Comparison of ENCODE assay signal across 8 cellular contexts in genomic region chr7:33986951-33987948, GRCh38.
DNase-seq lines count a peak whose midpoint lies in the region; ATAC-seq and TF ChIP-seq lines count a peak whose summit lies in the region.

No MANE protein-coding gene starts in this region.

- no peaks in the 10 kb centered on the region for H4K20me1 ChIP-seq in Karpas-422 (ENCODE audit: insufficient read depth, low read depth, low read length)

- no peak overlapping the region for H3K4me2 ChIP-seq in Karpas-422 (ENCODE audit: low read depth, low read length, poor library complexity, severe bottlenecking)

- no peak overlapping the region for H3K4me3 ChIP-seq in NT2/D1 (ENCODE audit: insufficient read length, low read depth)
- H3K4me3 ChIP-seq in epithelial cell of esophagus (ENCODE audit: low read length), result no peak overlapping the region
- H3K4me3 ChIP-seq in Karpas-422 (ENCODE audit: low read length), result no peak overlapping the region

- H3K9ac ChIP-seq in NT2/D1 (ENCODE audit: insufficient read length, low read depth), result no peak overlapping the region
- H3K9ac ChIP-seq in Karpas-422 (ENCODE audit: low read length), result no peak overlapping the region

- no peaks in the 10 kb centered on the region for H3K4me1 ChIP-seq in NT2/D1 (ENCODE audit: insufficient read depth, insufficient read length)
- H3K4me1 ChIP-seq in Karpas-422 (ENCODE audit: low read length), result no peaks in the 10 kb centered on the region

- no peak overlapping the region for H2AFZ ChIP-seq in Karpas-422 (ENCODE audit: low read length)

- no peaks in the 10 kb centered on the region for H3K9me3 ChIP-seq in NT2/D1 (ENCODE audit: insufficient read depth, low read length)
- H3K9me3 ChIP-seq in Karpas-422 (ENCODE audit: low read length), result no peaks in the 10 kb centered on the region

- no peaks in the 10 kb centered on the region for H3K27me3 ChIP-seq in NT2/D1 (ENCODE audit: insufficient read depth, insufficient read length)
- no peaks in the 10 kb centered on the region for H3K27me3 ChIP-seq in Karpas-422 (ENCODE audit: low read length)

- in situ Hi-C loops in GM13976 (cut with MboI; ENCODE audit: low sequenced_read_pairs, unreplicated experiment), result no loop called here

- H3K9me2 ChIP-seq in Karpas-422 (replicated peaks; ENCODE audit: insufficient read depth, low read length), result no peaks in the 10 kb centered on the region

- TF ChIP-seq CTCF in epithelial cell of esophagus (IDR thresholded peaks at IDR 0.05; ENCODE audit: insufficient read depth, low read depth, low read length, missing control alignments), result no peak
- TF ChIP-seq CTCF in GM13976 (IDR thresholded peaks at IDR 0.05; ENCODE audit: borderline replicate concordance, control extremely low read depth, extremely low read depth, insufficient read depth, missing control alignments), result no peak

- H3K79me2 ChIP-seq in Karpas-422 (ENCODE audit: low read length), result no peaks in the 10 kb centered on the region

- no peak overlapping the region for H3K27ac ChIP-seq in Karpas-422 (ENCODE audit: low read length)

- ATAC-seq in HG02588 (IDR thresholded peaks at IDR 0.05; ENCODE audit: unreplicated experiment), result no peak

- DNase-seq in DMS79 treated with DMSO at 0.1 percent for 48 hours (lab: John Stamatoyannopoulos, UW), result peak; percentile 40
- peak; percentile 66 for DNase-seq in NT2/D1 (ENCODE audit: low read depth, low spot score)
- DNase-seq in epithelial cell of esophagus (ENCODE audit: low read depth), result peak; percentile 95
- DNase-seq in putamen (ENCODE audit: low spot score), result peak; percentile 33
- DNase-seq in mesenteric fat pad (ENCODE audit: low spot score), result no peak
- DNase-seq in GM13976 (ENCODE audit: low spot score), result no peak
- no peak for DNase-seq in Karpas-422

- H3K36me3 ChIP-seq in NT2/D1 (ENCODE audit: insufficient read depth, insufficient read length, low read length) (no peaks in the 10 kb centered on the region), Karpas-422 (ENCODE audit: insufficient read depth, low read length) (no peaks in the 10 kb centered on the region)

Comparison
In these comparisons a context has a peak if more than half of its experiments do, and no peak if none do; other contexts are left out.
1. DNase-seq: peak in DMS79 treated with DMSO at 0.1 percent for 48 hours (single experiment), NT2/D1 (single experiment), epithelial cell of esophagus (single experiment) and putamen (single experiment); none in mesenteric fat pad (single experiment), GM13976 (single experiment) and Karpas-422 (single experiment).